20 cellular contexts compared by ENCODE assay signal in genomic region chr10:98852686-98853085, GRCh38.
DNase-seq lines count a peak whose midpoint lies in the region; ATAC-seq and TF ChIP-seq lines count a peak whose summit lies in the region.
"Had no signal": no experiment of that assay in that cellular context is flagged by ENCODE, and none has a peak within 500 bp of the region (broad histone marks: within the 10 kb centered on the region; RNA-seq: fewer than 3 reads in every experiment).

No MANE protein-coding gene starts in this region.

- no peaks in the 10 kb centered on the region for H3K36me3 Mint-ChIP-seq in mesothelial cell of epicardium

- H3K27me3 Mint-ChIP-seq in mesothelial cell of epicardium (ENCODE audit: low read depth), result peaks cover 22% of the 10 kb centered on the region

- H3K4me3 ChIP-seq in GM06990 (replicated peaks; ENCODE audit: low read depth, low read length) (no peak overlapping the region), thyroid gland (replicated peaks in 1 of 3) (no peak overlapping the region)
- H3K4me3 ChIP-seq: left ventricle myocardium inferior, MG63, ovary had no signal

- no peaks in the 10 kb centered on the region for H3K4me1 ChIP-seq in thyroid gland
- H3K4me1 ChIP-seq: left ventricle myocardium inferior had no signal

- peak; percentile 33 for TF ChIP-seq CTCF in GM06990 (IDR thresholded peaks at IDR 0.05; ENCODE audit: insufficient read depth, low read length, poor library complexity, severe bottlenecking)
- peak; percentile 27 for TF ChIP-seq CTCF in LNCAP (IDR thresholded peaks at IDR 0.05)
- peak; percentile 42 for TF ChIP-seq CTCF in mesothelial cell of epicardium (IDR thresholded peaks at IDR 0.05; ENCODE audit: unreplicated experiment)
- no peak for TF ChIP-seq CTCF in thyroid gland (IDR thresholded peaks at IDR 0.05)

- no peak overlapping the region for H3K4me3 Mint-ChIP-seq in mesothelial cell of epicardium
- H3K4me3 Mint-ChIP-seq: activated CD4-positive, alpha-beta T cell treated with anti-CD3 and anti-CD28 coated beads, Interleukin-2, amount 10 ng/mL, durations not matched to agents 7 days and 5 days; activated naive CD4-positive, alpha-beta T cell treated with anti-CD3 and anti-CD28 coated beads for 36 hours had no signal

- H3K9me3 Mint-ChIP-seq in mesothelial cell of epicardium, result no peaks in the 10 kb centered on the region
- H3K9me3 Mint-ChIP-seq: activated CD4-positive, alpha-beta T cell treated with anti-CD3 and anti-CD28 coated beads, Interleukin-2, amount 10 ng/mL, durations not matched to agents 7 days and 5 days; activated naive CD4-positive, alpha-beta T cell treated with anti-CD3 and anti-CD28 coated beads for 36 hours had no signal

- no peak overlapping the region for H3K27ac Mint-ChIP-seq in mesothelial cell of epicardium
- H3K27ac Mint-ChIP-seq: activated CD4-positive, alpha-beta T cell treated with anti-CD3 and anti-CD28 coated beads, Interleukin-2, amount 10 ng/mL, durations not matched to agents 7 days and 5 days; activated naive CD4-positive, alpha-beta T cell treated with anti-CD3 and anti-CD28 coated beads for 36 hours had no signal

- H3K9me3 ChIP-seq in thyroid gland, result no peaks in the 10 kb centered on the region
- H3K9me3 ChIP-seq: left ventricle myocardium inferior, MG63, ovary had no signal

- intact Hi-C loops in thyroid gland (cut with DNase I), result no loop called here

- DNase-seq in GM06990 (ENCODE audit: extremely low read depth, insufficient read length) (no peak), SW480 (ENCODE audit: low spot score) (peak; percentile 9), mesothelial cell of epicardium (ENCODE audit: low spot score in 2 of 2, unreplicated experiment in 2 of 2) (no peak), SHP77 (lab: John Stamatoyannopoulos, UW) (no peak), NCI-H2227 treated with DMSO at 0.1 percent for 48 hours (lab: John Stamatoyannopoulos, UW) (no peak), thyroid gland (no peak)
- DNase-seq: activated CD4-positive, alpha-beta T cell treated with anti-CD3 and anti-CD28 coated beads, Interleukin-2, amount 10 ng/mL, durations not matched to agents 7 days and 5 days; activated naive CD4-positive, alpha-beta T cell treated with anti-CD3 and anti-CD28 coated beads for 36 hours; AML-193; foreskin melanocyte; left ventricle myocardium inferior; MG63; NCI-H187 treated with DMSO at 0.1 percent for 48 hours; ovary; stimulated activated CD4-positive, alpha-beta T cell treated with anti-CD3 and anti-CD28 coated beads, Interleukin-4, amount 100 ng/mL, for 4 hours; stimulated activated CD8-positive, alpha-beta memory T cell treated with anti-CD3 and anti-CD28 coated beads, Interleukin-4, amount 100 ng/mL, for 48 hours; substantia nigra had no signal

- no peak for ATAC-seq in GM19397 (IDR thresholded peaks at IDR 0.05; ENCODE audit: unreplicated experiment)
- ATAC-seq: SK-N-SH treated with all-trans-retinoic acid at 6 μM for 48 hours had no signal

- WGBS in thyroid gland, 2 donors, result 28% methylated on average over 1 of the region's 1 CpG

- TF ChIP-seq POLR2A in thyroid gland (IDR thresholded peaks at IDR 0.05), result no peak

- no peaks in the 10 kb centered on the region for H3K4me1 Mint-ChIP-seq in mesothelial cell of epicardium

- no peaks in the 10 kb centered on the region for H3K27me3 ChIP-seq in GM06990 (replicated peaks; ENCODE audit: control insufficient read depth, insufficient read depth, low read length)
- H3K27me3 ChIP-seq in thyroid gland, result no peaks in the 10 kb centered on the region
- H3K27me3 ChIP-seq: MG63, ovary had no signal

- H3K27ac ChIP-seq in thyroid gland, result no peak overlapping the region
- H3K27ac ChIP-seq: left ventricle myocardium inferior, ovary had no signal

- H3K36me3 ChIP-seq in GM06990 (ENCODE audit: control insufficient read depth, insufficient read depth, low read length) (no peaks in the 10 kb centered on the region), thyroid gland (no peaks in the 10 kb centered on the region)
- H3K36me3 ChIP-seq: left ventricle myocardium inferior, MG63, ovary had no signal

Comparison
In these comparisons a context has a peak if more than half of its experiments do, and no peak if none do; other contexts are left out.
1. CTCF ChIP-seq: peak in GM06990 (single experiment), LNCAP (single experiment) and mesothelial cell of epicardium (single experiment); none in thyroid gland (0 of 6).